8 cellular contexts compared by ENCODE assay signal in the genomic region with DNA sequence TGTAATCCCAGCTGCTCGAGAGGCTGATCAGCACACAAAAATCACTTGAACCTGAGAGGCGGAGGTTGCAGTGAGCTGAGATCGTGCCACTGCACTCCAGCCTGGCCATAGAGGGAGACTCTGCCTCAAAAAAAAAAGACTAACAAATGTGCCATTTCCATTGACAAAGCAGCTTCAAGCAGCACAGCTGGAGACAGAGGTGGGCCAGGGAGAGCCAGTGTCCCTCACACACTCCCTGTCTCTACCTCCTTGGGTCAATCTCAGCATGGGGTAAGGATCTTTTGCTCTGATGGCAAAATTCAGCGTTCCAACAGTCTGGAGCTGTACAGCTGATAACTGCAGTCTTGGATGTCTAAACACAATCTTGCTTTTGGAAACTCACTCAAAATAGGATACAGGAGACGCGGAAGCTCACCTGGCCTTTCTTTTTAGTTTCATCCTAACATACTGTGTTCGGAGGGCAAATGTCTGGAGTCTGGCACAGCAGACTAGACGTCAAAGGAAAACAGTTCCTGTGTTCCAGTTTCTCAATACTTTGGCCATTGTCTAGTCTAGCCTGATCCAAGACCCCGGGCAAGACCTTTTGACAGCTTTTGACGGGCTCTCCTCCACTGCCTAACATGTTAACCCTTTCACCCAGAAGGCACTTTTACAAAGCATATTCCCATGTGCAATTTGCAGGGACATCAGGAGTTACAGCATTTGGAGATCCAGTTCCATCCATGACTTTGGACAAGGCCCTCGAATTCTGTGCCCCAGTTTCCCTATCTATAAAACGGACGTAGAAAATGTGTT. TPM values are rescaled to one million over a fixed set of nuclear protein-coding genes. Genes with fewer than 3 reads are reported as not detected.
A peak's percentile ranks its signal among the peaks of the same experiment; 100 is the strongest.
DNase-seq lines count a peak whose midpoint lies in the region; ATAC-seq, FAIRE-seq and TF ChIP-seq lines count a peak whose summit lies in the region.

No MANE protein-coding gene starts in this region.

- no peaks in the 10 kb centered on the region for H3K4me1 ChIP-seq in aorta (ENCODE audit: control insufficient read depth in 1 of 2, insufficient read depth in 2 of 2, low read length in 2 of 2)

- peak overlapping the region in 1 of 2 donors; percentile 33 for H3K27ac ChIP-seq in aorta (ENCODE audit: low read depth in 1 of 2, low read length in 2 of 2)

- no peaks in the 10 kb centered on the region for H3K9me3 ChIP-seq in aorta (ENCODE audit: control insufficient read depth, low read length)

- FAIRE-seq in GM12892 (lab: Jason Lieb, UNC) (peak; percentile 46), H54 (lab: Jason Lieb, UNC) (no peak)

- TF ChIP-seq CTCF in WI38 (IDR thresholded peaks at IDR 0.05; ENCODE audit: low read depth, low read length) = no peak
- TF ChIP-seq CTCF in foreskin fibroblast (IDR thresholded peaks at IDR 0.05; ENCODE audit: low read depth, low read length) = no peak

- DNase-seq in GM12892 (ENCODE audit: insufficient read length) (no peak), foreskin fibroblast (no peak), sciatic nerve (ENCODE audit: low spot score) (no peak), H54 (ENCODE audit: insufficient read length, low spot score) (no peak), aorta (no peak), hepatic stellate cell (ENCODE audit: low spot score) (no peak), KG1 (lab: John Stamatoyannopoulos, UW) (no peak)

- 36% methylated on average over 13 of the region's 13 CpGs for WGBS in aorta, 2 donors

- H3K4me3 ChIP-seq in WI38 (ENCODE audit: low read depth, low read length) (peak overlapping the region; percentile 64), foreskin fibroblast (ENCODE audit: low read depth in 1 of 2, low read length in 2 of 2) (peak overlapping the region; percentile 85 to 90), aorta (ENCODE audit: low read length in 2 of 2) (peak overlapping the region in 1 of 2 donors; percentile 84)

- no peaks in the 10 kb centered on the region for H3K36me3 ChIP-seq in aorta (ENCODE audit: control insufficient read depth in 1 of 2, insufficient read depth in 2 of 2, low read length in 1 of 2)

- ATAC-seq in sciatic nerve (peak; percentile 26), aorta (ENCODE audit: low FRiP score) (no peak)

- no peak for TF ChIP-seq POLR2A in GM12892 (IDR thresholded peaks at IDR 0.05; ENCODE audit: low read depth, low read length)
- no peak for TF ChIP-seq POLR2A in H54 (IDR thresholded peaks at IDR 0.05; ENCODE audit: low read depth, low read length)

- H3K27me3 ChIP-seq in aorta (ENCODE audit: control insufficient read depth in 1 of 2, insufficient read depth in 2 of 2, low read length in 1 of 2) = no peaks in the 10 kb centered on the region

- intact Hi-C loops in sciatic nerve (cut with DNase I) (no loop called here), aorta (cut with DNase I) (loop anchor here in 1 of 2 donors (10.0 kb wide), 1 partner anchor 228 kb away; no protein-coding TSS in a partner anchor)

RNA-seq across cellular contexts. Expression of gene RCC2, which starts 2.9 kb away (rescaled TPM):
- 57.2 TPM for polyA plus RNA-seq in GM12892 (2012; ENCODE audit: missing spikeins)
- total RNA-seq in sciatic nerve (29.6 TPM), aorta (10 to 100 TPM; 22.3 to 34.2 TPM)
- 10 to 100 TPM in 1 of 2 donors, 1 to 10 TPM in 1; 7.5 to 11.9 TPM for polyA plus RNA-seq in aorta
